Comparison of ENCODE assay signal across 11 cellular contexts in the genomic region with DNA sequence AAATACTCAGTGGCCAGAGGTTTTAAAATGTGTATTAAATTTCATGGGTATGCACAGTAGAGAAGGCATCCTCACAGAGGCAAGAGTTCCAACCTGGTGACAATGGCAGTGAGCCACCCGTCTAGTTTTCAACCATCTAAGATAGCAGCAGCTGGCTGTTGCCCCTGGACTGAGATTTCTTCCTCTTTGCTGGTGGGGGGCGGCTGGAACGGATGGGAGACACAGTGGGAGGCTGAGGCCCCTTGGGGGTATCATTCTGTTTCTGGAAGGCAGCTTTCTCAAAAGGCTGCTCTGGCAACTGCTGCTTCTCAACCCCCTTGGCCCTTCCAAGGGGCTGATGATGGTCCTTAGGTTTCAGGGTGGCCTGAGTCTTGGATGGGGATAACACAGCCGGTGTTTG. TPM values are rescaled to one million over a fixed set of nuclear protein-coding genes. Genes with fewer than 3 reads are reported as not detected.
DNase-seq lines count a peak whose midpoint lies in the region; ATAC-seq and TF ChIP-seq lines count a peak whose summit lies in the region.
"Had no signal": no experiment of that assay in that cellular context is flagged by ENCODE, and none has a peak within 500 bp of the region (broad histone marks: within the 10 kb centered on the region; RNA-seq: fewer than 3 reads in every experiment).

No MANE protein-coding gene starts in this region.

- no peak for DNase-seq in CD8-positive, alpha-beta T cell
- DNase-seq in nephron progenitor cell = no peak
- DNase-seq in hepatic stellate cell (ENCODE audit: low spot score) = no peak
- no peak for DNase-seq in germinal center (ENCODE audit: low spot score)
- no peak for DNase-seq in NK-92 treated with Interleukin-12 subunit alpha and Interleukin-12 subunit beta, amount 100 ng/mL, for 24 hours (lab: John Stamatoyannopoulos, UW)
- DNase-seq: NCI-H1048, NCI-H446, transverse colon had no signal

- H3K36me3 ChIP-seq in CD8-positive, alpha-beta T cell (ENCODE audit: insufficient read depth, low read length) = peaks cover 27% of the 10 kb centered on the region

- H3K9me3 ChIP-seq in CD8-positive, alpha-beta T cell (ENCODE audit: low read length) = no peaks in the 10 kb centered on the region
- H3K9me3 ChIP-seq: transverse colon had no signal

- no peak overlapping the region for H3K4me3 ChIP-seq in CD8-positive, alpha-beta T cell (ENCODE audit: low read depth, low read length)

- intact Hi-C loops in CD8-positive, alpha-beta T cell (cut with DNase I, micrococcal nuclease) = loop anchor here (1.0 to 5.0 kb wide), 8 partner anchors 11 to 294 kb away; a partner anchor contains a TSS

- H3K4me1 Mint-ChIP-seq in CD8-positive, alpha-beta T cell (ENCODE audit: low read depth) = peaks cover 44% of the 10 kb centered on the region
- peaks cover 9 to 27% (median 25%) of the 10 kb centered on the region in 3 donors for H3K4me1 Mint-ChIP-seq in IgD-negative memory B cell
- H3K4me1 Mint-ChIP-seq in brain = peaks cover 41% of the 10 kb centered on the region
- peaks cover 34% of the 10 kb centered on the region for H3K4me1 Mint-ChIP-seq in nephron progenitor cell

- H3K36me3 Mint-ChIP-seq in CD8-positive, alpha-beta T cell = peaks cover 42% of the 10 kb centered on the region
- no peaks in the 10 kb centered on the region for H3K36me3 Mint-ChIP-seq in IgD-negative memory B cell
- peaks cover 27% of the 10 kb centered on the region for H3K36me3 Mint-ChIP-seq in brain
- H3K36me3 Mint-ChIP-seq in nephron progenitor cell (ENCODE audit: low read depth) = peaks cover 36% of the 10 kb centered on the region

- H3K27ac ChIP-seq in CD8-positive, alpha-beta T cell (ENCODE audit: low read depth, low read length) = no peak overlapping the region

- no peaks in the 10 kb centered on the region for H3K27me3 ChIP-seq in CD8-positive, alpha-beta T cell (ENCODE audit: insufficient read depth, low read length)
- H3K27me3 ChIP-seq: transverse colon had no signal

- no peak for TF ChIP-seq CTCF in CD8-positive, alpha-beta T cell (IDR thresholded peaks at IDR 0.05)
- TF ChIP-seq CTCF in brain (conservative IDR thresholded peaks at IDR 0.05) (no peak), nephron progenitor cell (IDR thresholded peaks at IDR 0.05) (no peak)

- H3K27me3 Mint-ChIP-seq in CD8-positive, alpha-beta T cell (ENCODE audit: low read depth) = no peaks in the 10 kb centered on the region
- H3K27me3 Mint-ChIP-seq in IgD-negative memory B cell (peaks cover 1% of the 10 kb centered on the region), brain (peaks cover 10% of the 10 kb centered on the region), nephron progenitor cell (ENCODE audit: low read depth, poor library complexity) (no peaks in the 10 kb centered on the region)

- H3K4me1 ChIP-seq in CD8-positive, alpha-beta T cell (ENCODE audit: insufficient read depth, low read length) = peaks cover 35% of the 10 kb centered on the region

- no peak for ATAC-seq in CD8-positive, alpha-beta T cell
- no peak for ATAC-seq in HG02678 (IDR thresholded peaks at IDR 0.05; ENCODE audit: unreplicated experiment)

- POLR2A ChIA-PET in CD8-positive, alpha-beta T cell (lab: Charles Lee) = interaction anchor here (0.8 to 1.1 kb wide), 4 partner anchors 9 to 133 kb away, joined by 3 to 7 read pairs (median 4); no protein-coding TSS in a partner anchor

- peak overlapping the region; percentile 32 for H3K27ac Mint-ChIP-seq in CD8-positive, alpha-beta T cell
- H3K27ac Mint-ChIP-seq in IgD-negative memory B cell (peak overlapping the region; percentile 53 to 73 (median 63)), brain (peak overlapping the region in 4 of 5 experiments; percentile 53 to 92 (median 84)), nephron progenitor cell (peak overlapping the region; percentile 49)

- H3K9me3 Mint-ChIP-seq in CD8-positive, alpha-beta T cell = no peaks in the 10 kb centered on the region
- no peaks in the 10 kb centered on the region for H3K9me3 Mint-ChIP-seq in IgD-negative memory B cell
- peaks cover 0 to 3% (median 0%) of the 10 kb centered on the region in 5 experiments for H3K9me3 Mint-ChIP-seq in brain
- no peaks in the 10 kb centered on the region for H3K9me3 Mint-ChIP-seq in nephron progenitor cell

- peak overlapping the region; percentile 94 for H3K4me3 Mint-ChIP-seq in CD8-positive, alpha-beta T cell
- peak overlapping the region; percentile 91 to 98 (median 94) for H3K4me3 Mint-ChIP-seq in IgD-negative memory B cell
- H3K4me3 Mint-ChIP-seq in brain = peak overlapping the region; percentile 85 to 94 (median 85)
- no peak overlapping the region for H3K4me3 Mint-ChIP-seq in nephron progenitor cell

- CTCF ChIA-PET in CD8-positive, alpha-beta T cell (lab: Charles Lee) = interaction anchor here (0.7 to 3.0 kb wide), 9 partner anchors 7 to 128 kb away, joined by 3 to 8 read pairs (median 5); a partner anchor contains a TSS

RNA-seq across cellular contexts. Expression of a gene that starts 1.0 kb away (rescaled TPM):
- total RNA-seq in CD8-positive, alpha-beta T cell = 10 to 100 TPM; 16.7 to 18.4 TPM
- 12.3 TPM for polyA plus RNA-seq in IgD-negative memory B cell
- polyA plus RNA-seq in brain (ENCODE audit: insufficient read depth, low read depth, low replicate concordance) = 7.3 TPM

RNA-seq across cellular contexts. Expression of a gene that starts 11.2 kb away (rescaled TPM):
- total RNA-seq in CD8-positive, alpha-beta T cell = 10 to 100 TPM; 74.4 to 83.6 TPM
- polyA plus RNA-seq in IgD-negative memory B cell (24.9 TPM), brain (ENCODE audit: insufficient read depth, low read depth, low replicate concordance) (12.3 TPM)

RNA-seq across cellular contexts. Expression of a gene that starts 22.5 kb away (rescaled TPM):
- 100 to 1,000 TPM; 503 to 513 TPM for total RNA-seq in CD8-positive, alpha-beta T cell
- polyA plus RNA-seq in IgD-negative memory B cell (1,479 TPM), brain (ENCODE audit: insufficient read depth, low read depth, low replicate concordance) (4,992 TPM)

RNA-seq across cellular contexts. Expression of a gene that starts 50.3 kb away (rescaled TPM):
- total RNA-seq in CD8-positive, alpha-beta T cell = 100 to 1,000 TPM; 289 to 295 TPM
- 55.2 TPM for polyA plus RNA-seq in IgD-negative memory B cell
- polyA plus RNA-seq in brain (ENCODE audit: insufficient read depth, low read depth, low replicate concordance) = 203 TPM

Comparison
In these comparisons a context has a peak if more than half of its experiments do, and no peak if none do; other contexts are left out.
1. H3K27ac Mint-ChIP-seq: peak in every context shown above with its lines; median percentile 84 in brain; 63 in IgD-negative memory B cell; 49 in nephron progenitor cell; 32 in CD8-positive, alpha-beta T cell.